ENCODE assay signal across 17 cellular contexts in the genomic region with DNA sequence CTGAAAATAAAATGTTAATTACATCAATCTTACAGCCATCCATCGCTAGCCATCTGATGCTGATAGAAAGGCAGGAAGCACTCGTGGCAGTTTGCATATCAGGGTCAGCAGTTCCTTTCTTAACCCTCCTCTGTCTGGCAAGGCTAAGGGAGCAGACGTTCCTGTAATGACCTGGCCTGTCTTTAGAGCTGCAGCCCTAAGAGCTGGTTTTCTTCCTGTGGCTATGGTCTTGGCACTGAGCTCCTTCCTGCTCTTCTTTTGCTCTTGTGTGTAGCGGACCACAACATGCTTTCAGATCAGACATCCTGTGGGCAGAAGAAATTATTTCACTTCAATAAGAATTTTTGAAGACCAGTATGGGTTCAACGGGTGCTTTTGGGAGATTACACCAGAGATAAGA.
A peak's percentile ranks its signal among the peaks of the same experiment; 100 is the strongest.
DNase-seq lines count a peak whose midpoint lies in the region; ATAC-seq, FAIRE-seq and TF ChIP-seq lines count a peak whose summit lies in the region.
"Had no signal": no experiment of that assay in that cellular context is flagged by ENCODE, and none has a peak within 500 bp of the region (broad histone marks: within the 10 kb centered on the region; RNA-seq: fewer than 3 reads in every experiment).

No MANE protein-coding gene starts in this region.

- H3K27ac ChIP-seq in BLaER1 (peak overlapping the region; percentile 62; the same call in 1 of the 2 replicates), GM12878 (ENCODE audit: control insufficient read depth, insufficient read depth) (no peak overlapping the region; the same call in 1 of the 2 replicates), hepatocyte (no peak overlapping the region), right lobe of liver (no peak overlapping the region)
- H3K27ac ChIP-seq: foreskin keratinocyte, WERI-Rb-1 had no signal

- in situ Hi-C loops in GM12878 (cut with MboI): no loop called here

- H3K79me2 ChIP-seq in GM12878 (ENCODE audit: control insufficient read depth, insufficient read depth, low read length): no peaks in the 10 kb centered on the region
- H3K79me2 ChIP-seq in hepatocyte: no peaks in the 10 kb centered on the region

- POLR2A ChIA-PET in GM12878 (lab: Charles Lee): interaction anchor here (0.8 to 1.0 kb wide), 4 partner anchors 8 to 46 kb away, joined by 3 read pairs; no protein-coding TSS in a partner anchor

- no TSS peak for BruUV-seq in GM12878 (replicated peaks; lab: Mats Ljungman, UMichigan)

- RAD21 ChIA-PET in GM12878 (lab: Charles Lee; ENCODE audit: unreplicated experiment): interaction anchor here (0.7 to 1.8 kb wide), 3 partner anchors 41 to 53 kb away, joined by 5 read pairs; no protein-coding TSS in a partner anchor

- ATAC-seq in HG03175 (IDR thresholded peaks at IDR 0.05; ENCODE audit: unreplicated experiment) (peak; percentile 69), GM12878 (peak; percentile 88), GM18873 (IDR thresholded peaks at IDR 0.05; ENCODE audit: low FRiP score, unreplicated experiment) (no peak), right lobe of liver (no peak)
- ATAC-seq: foreskin keratinocyte had no signal

- H3K4me2 ChIP-seq in BLaER1: peak overlapping the region; percentile 66
- peak overlapping the region; percentile 15 for H3K4me2 ChIP-seq in GM12878 (ENCODE audit: control insufficient read depth, insufficient read depth)
- no peak overlapping the region for H3K4me2 ChIP-seq in hepatocyte

- DNase-seq in GM19239 (ENCODE audit: insufficient read length, low spot score) (peak; percentile 28), GM12878 (ENCODE audit: low read depth, low spot score) (peak; percentile 48), hepatocyte (ENCODE audit: low spot score) (no peak), OCI-M2 (lab: John Stamatoyannopoulos, UW; ENCODE audit: unreplicated experiment) (no peak), right lobe of liver (no peak)
- DNase-seq: ACHN, anterior cingulate cortex, foreskin keratinocyte, MV-4-11, nucleus accumbens, Right ventricle myocardium superior, spleen, WERI-Rb-1 had no signal

- H3K9ac ChIP-seq in BLaER1: no peak overlapping the region
- no peak overlapping the region for H3K9ac ChIP-seq in GM12878 (ENCODE audit: control insufficient read depth, insufficient read depth, low read length)

- intact Hi-C loops in GM12878 (cut with micrococcal nuclease; ENCODE audit: unreplicated experiment) (loop anchor here (1.0 kb wide), 1 partner anchor 48 kb away; no protein-coding TSS in a partner anchor), right lobe of liver (cut with DNase I) (no loop called here)

- FAIRE-seq in GM19239 (lab: Jason Lieb, UNC) (peak; percentile 77), GM12878 (lab: Jason Lieb, UNC) (peak; percentile 80)

- no peak for TF ChIP-seq RAD21 in GM12878 (IDR thresholded peaks at IDR 0.05; ENCODE audit: insufficient read depth, low read depth, low read length)

- H3K4me1 ChIP-seq in BLaER1 (peaks cover 81% of the 10 kb centered on the region), GM12878 (ENCODE audit: control insufficient read depth, insufficient read depth, low read length) (peaks cover 13% of the 10 kb centered on the region), hepatocyte (ENCODE audit: insufficient read depth) (no peaks in the 10 kb centered on the region), right lobe of liver (no peaks in the 10 kb centered on the region)
- H3K4me1 ChIP-seq: foreskin keratinocyte, HAP-1 had no signal

- TF ChIP-seq EP300 in GM12878 (IDR thresholded peaks at IDR 0.05; ENCODE audit: borderline replicate concordance in 1 of 2, control insufficient read depth in 1 of 2, low read depth in 2 of 2, low read length in 2 of 2): no peak

- H3K36me3 ChIP-seq in BLaER1: no peaks in the 10 kb centered on the region
- no peaks in the 10 kb centered on the region for H3K36me3 ChIP-seq in GM12878 (ENCODE audit: control insufficient read depth in 2 of 2, insufficient read depth in 2 of 2, low read length in 1 of 2)
- no peaks in the 10 kb centered on the region for H3K36me3 ChIP-seq in hepatocyte (replicated peaks; ENCODE audit: insufficient read depth, low read depth)
- no peaks in the 10 kb centered on the region for H3K36me3 ChIP-seq in right lobe of liver
- H3K36me3 ChIP-seq: HAP-1, spleen, WERI-Rb-1 had no signal

- SMC1A ChIA-PET in GM12878 (lab: Charles Lee; ENCODE audit: uncharacterized antibody, unreplicated experiment): interaction anchor here (0.6 to 6.1 kb wide), 9 partner anchors 15 to 197 kb away, joined by 3 to 35 read pairs (median 4); no protein-coding TSS in a partner anchor

- 3% methylated on average over 5 of the region's 5 CpGs for WGBS in GM12878 (ENCODE audit: insufficient coverage, insufficient replicate concordance, low lambda C conversion rate, missing lambda C conversion rate)
- 68% methylated on average over 5 of the region's 5 CpGs for WGBS in hepatocyte (ENCODE audit: low lambda C conversion rate, missing lambda C conversion rate)
- WGBS in right lobe of liver (ENCODE audit: insufficient coverage, low coverage, low lambda C conversion rate, missing lambda C conversion rate): 19% methylated on average over 5 of the region's 5 CpGs

- CTCF ChIA-PET in GM12878 (lab: Yijun Ruan, JAX): interaction anchor here (0.7 to 2.8 kb wide), 4 partner anchors 14 to 53 kb away, joined by 3 to 12 read pairs (median 6); no protein-coding TSS in a partner anchor

- H3K9me2 ChIP-seq in hepatocyte (replicated peaks; ENCODE audit: insufficient read depth): no peaks in the 10 kb centered on the region

- H3K27me3 ChIP-seq in BLaER1: no peaks in the 10 kb centered on the region
- no peaks in the 10 kb centered on the region for H3K27me3 ChIP-seq in GM12878 (replicated peaks in 1 of 2; ENCODE audit: control insufficient read depth in 2 of 2, insufficient read depth in 2 of 2, low read length in 1 of 2)
- no peaks in the 10 kb centered on the region for H3K27me3 ChIP-seq in hepatocyte
- H3K27me3 ChIP-seq in right lobe of liver: no peaks in the 10 kb centered on the region
- H3K27me3 ChIP-seq: spleen had no signal

- H3K9me3 ChIP-seq in BLaER1 (no peaks in the 10 kb centered on the region), GM12878 (replicated peaks; ENCODE audit: control insufficient read depth, insufficient read depth, low read length) (no peaks in the 10 kb centered on the region; the same call in 2 of the 3 replicates), hepatocyte (ENCODE audit: low read depth) (no peaks in the 10 kb centered on the region), right lobe of liver (no peaks in the 10 kb centered on the region)
- H3K9me3 ChIP-seq: HAP-1, spleen had no signal

- H2AFZ ChIP-seq in GM12878 (ENCODE audit: control insufficient read depth, low read depth, low read length) (peak overlapping the region; percentile 76), hepatocyte (no peak overlapping the region)

- TF ChIP-seq POLR2A in GM12878 (IDR thresholded peaks at IDR 0.05; ENCODE audit: low read depth, low read length) (no peak), right lobe of liver (IDR thresholded peaks at IDR 0.05) (no peak)

- TF ChIP-seq CTCF in GM12878 (IDR thresholded peaks at IDR 0.05 in 2 of 3, conservative IDR thresholded peaks at IDR 0.05 in 1 of 3; ENCODE audit: control insufficient read depth in 2 of 3, extremely low read depth in 1 of 3, insufficient read depth in 1 of 3, low read depth in 3 of 3, low read length in 3 of 3) (no peak), hepatocyte (IDR thresholded peaks at IDR 0.05; ENCODE audit: poor library complexity) (no peak), right lobe of liver (IDR thresholded peaks at IDR 0.05) (no peak)

- H3K4me3 ChIP-seq in BLaER1 (no peak overlapping the region), GM12878 (no peak overlapping the region), hepatocyte (no peak overlapping the region), right lobe of liver (no peak overlapping the region)
- H3K4me3 ChIP-seq: HAP-1, spleen had no signal

- H4K20me1 ChIP-seq in BLaER1 (no peaks in the 10 kb centered on the region), GM12878 (ENCODE audit: control insufficient read depth, insufficient read depth) (no peaks in the 10 kb centered on the region), hepatocyte (ENCODE audit: insufficient read depth, poor library complexity, severe bottlenecking) (no peaks in the 10 kb centered on the region)

TF ChIP-seq in GM12878, 131 proteins besides CTCF, POLR2A, EP300 and RAD21 (continues in another document):
- TF ChIP-seq ZNF217 (IDR thresholded peaks at IDR 0.05) (no peak), EZH2 (IDR thresholded peaks at IDR 0.05; ENCODE audit: borderline replicate concordance, control insufficient read depth, low read depth, low read length) (no peak), RUNX3 (IDR thresholded peaks at IDR 0.05; ENCODE audit: low read length) (peak; percentile 62), STAT1 (conservative IDR thresholded peaks at IDR 0.05) (no peak), RB1 (IDR thresholded peaks at IDR 0.05; ENCODE audit: borderline replicate concordance) (no peak)
- TF ChIP-seq, protein P1, sequence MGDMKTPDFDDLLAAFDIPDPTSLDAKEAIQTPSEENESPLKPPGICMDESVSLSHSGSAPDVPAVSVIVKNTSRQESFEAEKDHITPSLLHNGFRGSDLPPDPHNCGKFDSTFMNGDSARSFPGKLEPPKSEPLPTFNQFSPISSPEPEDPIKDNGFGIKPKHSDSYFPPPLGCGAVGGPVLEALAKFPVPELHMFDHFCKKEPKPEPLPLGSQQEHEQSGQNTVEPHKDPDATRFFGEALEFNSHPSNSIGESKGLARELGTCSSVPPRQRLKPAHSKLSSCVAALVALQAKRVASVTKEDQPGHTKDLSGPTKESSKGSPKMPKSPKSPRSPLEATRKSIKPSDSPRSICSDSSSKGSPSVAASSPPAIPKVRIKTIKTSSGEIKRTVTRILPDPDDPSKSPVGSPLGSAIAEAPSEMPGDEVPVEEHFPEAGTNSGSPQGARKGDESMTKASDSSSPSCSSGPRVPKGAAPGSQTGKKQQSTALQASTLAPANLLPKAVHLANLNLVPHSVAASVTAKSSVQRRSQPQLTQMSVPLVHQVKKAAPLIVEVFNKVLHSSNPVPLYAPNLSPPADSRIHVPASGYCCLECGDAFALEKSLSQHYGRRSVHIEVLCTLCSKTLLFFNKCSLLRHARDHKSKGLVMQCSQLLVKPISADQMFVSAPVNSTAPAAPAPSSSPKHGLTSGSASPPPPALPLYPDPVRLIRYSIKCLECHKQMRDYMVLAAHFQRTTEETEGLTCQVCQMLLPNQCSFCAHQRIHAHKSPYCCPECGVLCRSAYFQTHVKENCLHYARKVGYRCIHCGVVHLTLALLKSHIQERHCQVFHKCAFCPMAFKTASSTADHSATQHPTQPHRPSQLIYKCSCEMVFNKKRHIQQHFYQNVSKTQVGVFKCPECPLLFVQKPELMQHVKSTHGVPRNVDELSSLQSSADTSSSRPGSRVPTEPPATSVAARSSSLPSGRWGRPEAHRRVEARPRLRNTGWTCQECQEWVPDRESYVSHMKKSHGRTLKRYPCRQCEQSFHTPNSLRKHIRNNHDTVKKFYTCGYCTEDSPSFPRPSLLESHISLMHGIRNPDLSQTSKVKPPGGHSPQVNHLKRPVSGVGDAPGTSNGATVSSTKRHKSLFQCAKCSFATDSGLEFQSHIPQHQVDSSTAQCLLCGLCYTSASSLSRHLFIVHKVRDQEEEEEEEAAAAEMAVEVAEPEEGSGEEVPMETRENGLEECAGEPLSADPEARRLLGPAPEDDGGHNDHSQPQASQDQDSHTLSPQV (IDR thresholded peaks at IDR 0.05): no peak

Comparison
In these comparisons a context has a peak if more than half of its experiments do, and no peak if none do; other contexts are left out.
1. DNase-seq: peak in GM19239 (single experiment) and GM12878 (single experiment); none in hepatocyte (single experiment), OCI-M2 (single experiment) and right lobe of liver (0 of 3).
2. ATAC-seq: peak in HG03175 (single experiment) and GM12878 (single experiment); none in GM18873 (single experiment) and right lobe of liver (0 of 4).